14 cellular contexts compared by ENCODE assay signal in the genomic region with DNA sequence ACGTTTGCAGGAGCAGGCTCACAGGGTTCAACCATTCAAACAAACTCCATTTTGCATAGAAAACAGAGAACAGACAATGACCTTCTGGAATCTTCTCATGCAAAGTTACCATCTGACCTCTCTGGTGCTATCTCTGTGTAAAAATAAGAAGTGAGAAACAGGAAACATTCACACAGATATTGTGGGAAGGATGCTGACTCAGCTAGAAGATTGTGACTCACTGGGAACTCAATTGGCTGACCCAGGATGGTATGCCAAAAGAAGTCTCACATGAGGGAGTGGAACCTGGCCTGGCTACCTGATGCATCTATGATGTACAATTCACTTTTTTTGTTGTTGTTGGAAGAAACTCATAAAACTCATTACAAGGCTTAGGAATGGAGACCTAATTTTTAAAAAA.
DNase-seq lines count a peak whose midpoint lies in the region; ATAC-seq and TF ChIP-seq lines count a peak whose summit lies in the region.
"Had no signal": no experiment of that assay in that cellular context is flagged by ENCODE, and none has a peak within 500 bp of the region (broad histone marks: within the 10 kb centered on the region; RNA-seq: fewer than 3 reads in every experiment).

No MANE protein-coding gene starts in this region.

- H2AFZ ChIP-seq in IMR-90 (replicated peaks; ENCODE audit: low read length, poor library complexity) (no peak overlapping the region), Karpas-422 (ENCODE audit: low read length) (no peak overlapping the region)
- H2AFZ ChIP-seq: parathyroid adenoma had no signal

- no TSS peak for BruUV-seq in A673 (replicated peaks; lab: Mats Ljungman, UMichigan)
- BruUV-seq in IMR-90 (replicated peaks; lab: Mats Ljungman, UMichigan), result no TSS peak

- no peaks in the 10 kb centered on the region for H3K9me2 ChIP-seq in Karpas-422 (replicated peaks; ENCODE audit: insufficient read depth, low read length)

- H2BK120ac ChIP-seq in IMR-90 (ENCODE audit: low read depth, low read length), result no peak overlapping the region

- no peaks in the 10 kb centered on the region for H3K9me1 ChIP-seq in IMR-90 (ENCODE audit: insufficient read depth, low read length)

- H2BK20ac ChIP-seq in IMR-90 (ENCODE audit: low read depth, low read length), result no peak overlapping the region

- POLR2A ChIA-PET in A673 (lab: Charles Lee; ENCODE audit: low non-redundant PET) (no interaction called here), IMR-90 (lab: Charles Lee; ENCODE audit: unreplicated experiment) (no interaction called here)
- POLR2A ChIA-PET in activated CD8-positive, alpha-beta T cell treated with anti-CD3 and anti-CD28 coated beads for 36 hours (lab: Charles Lee), result no interaction called here

- no peak overlapping the region for H2BK15ac ChIP-seq in IMR-90 (ENCODE audit: low read depth, low read length)

- no peak overlapping the region for H3K23ac ChIP-seq in IMR-90 (ENCODE audit: low read depth, low read length)

- no peaks in the 10 kb centered on the region for H3K9me3 ChIP-seq in A673 (ENCODE audit: low read depth, low read length, poor library complexity, severe bottlenecking)
- no peaks in the 10 kb centered on the region for H3K9me3 ChIP-seq in IMR-90 (ENCODE audit: control insufficient read depth, insufficient read depth, low read length)
- H3K9me3 ChIP-seq in Karpas-422 (ENCODE audit: low read length), result no peaks in the 10 kb centered on the region
- H3K9me3 ChIP-seq: tibial nerve had no signal

- H3K4ac ChIP-seq in IMR-90 (ENCODE audit: low read depth, low read length), result no peak overlapping the region

- H3K9ac ChIP-seq in IMR-90 (ENCODE audit: low read depth, low read length), result no peak overlapping the region
- no peak overlapping the region for H3K9ac ChIP-seq in Karpas-422 (ENCODE audit: low read length)
- H3K9ac ChIP-seq: parathyroid adenoma had no signal

- CTCF ChIA-PET in A673 (lab: Charles Lee) (no interaction called here), IMR-90 (lab: Yijun Ruan, JAX) (interaction anchor here (0.6 to 0.7 kb wide), 2 partner anchors 19 to 72 kb away, joined by 3 to 5 read pairs; no protein-coding TSS in a partner anchor)
- CTCF ChIA-PET in activated CD8-positive, alpha-beta T cell treated with anti-CD3 and anti-CD28 coated beads for 36 hours (lab: Charles Lee), result no interaction called here

- no peaks in the 10 kb centered on the region for H3K4me1 ChIP-seq in A673 (ENCODE audit: insufficient read depth, low read length, poor library complexity, severe bottlenecking)
- H3K4me1 ChIP-seq in IMR-90 (ENCODE audit: control insufficient read depth, insufficient read depth, low read length), result no peaks in the 10 kb centered on the region
- H3K4me1 ChIP-seq in Karpas-422 (ENCODE audit: low read length), result no peaks in the 10 kb centered on the region
- H3K4me1 ChIP-seq: parathyroid adenoma, tibial nerve had no signal

- no peak for TF ChIP-seq RAD21 in IMR-90 (IDR thresholded peaks at IDR 0.05; ENCODE audit: low read length)

- no peaks in the 10 kb centered on the region for H3K79me1 ChIP-seq in IMR-90 (ENCODE audit: low read depth in 1 of 2, low read length in 2 of 2)

- no peak overlapping the region for H4K8ac ChIP-seq in IMR-90 (ENCODE audit: low read depth in 2 of 2, low read length in 2 of 2)

- no peak overlapping the region for H3K18ac ChIP-seq in IMR-90 (ENCODE audit: low read depth, low read length)

- no peaks in the 10 kb centered on the region for H3K27me3 Mint-ChIP-seq in activated CD8-positive, alpha-beta T cell treated with anti-CD3 and anti-CD28 coated beads for 36 hours

- H3K4me2 ChIP-seq in IMR-90 (ENCODE audit: low read depth, low read length), result no peak overlapping the region
- H3K4me2 ChIP-seq in Karpas-422 (ENCODE audit: low read depth, low read length, poor library complexity, severe bottlenecking), result no peak overlapping the region

- no peak for TF ChIP-seq POLR2A in IMR-90 (IDR thresholded peaks at IDR 0.05; ENCODE audit: low read depth, low read length)

- H3K36me3 Mint-ChIP-seq in activated CD8-positive, alpha-beta T cell treated with anti-CD3 and anti-CD28 coated beads for 36 hours (ENCODE audit: low read depth), result no peaks in the 10 kb centered on the region

- no peaks in the 10 kb centered on the region for H3K27me3 ChIP-seq in A673 (replicated peaks; ENCODE audit: insufficient read depth, low read depth, low read length, poor library complexity)
- H3K27me3 ChIP-seq in IMR-90 (ENCODE audit: control insufficient read depth, insufficient read depth, low read length), result no peaks in the 10 kb centered on the region
- H3K27me3 ChIP-seq in Karpas-422 (ENCODE audit: low read length), result no peaks in the 10 kb centered on the region
- H3K27me3 ChIP-seq: tibial nerve had no signal

- no peak overlapping the region for H4K5ac ChIP-seq in IMR-90 (ENCODE audit: low read depth, low read length)

- intact Hi-C loops in A673 (cut with micrococcal nuclease; ENCODE audit: unreplicated experiment) (no loop called here), IMR-90 (cut with micrococcal nuclease) (no loop called here)
- intact Hi-C loops in activated CD8-positive, alpha-beta T cell treated with anti-CD3 and anti-CD28 coated beads for 36 hours (cut with micrococcal nuclease), result no loop called here

- H2AK5ac ChIP-seq in IMR-90 (ENCODE audit: low read depth, low read length), result no peak overlapping the region

- peak; percentile 10 for DNase-seq in A673 (ENCODE audit: low spot score)
- DNase-seq in IMR-90, result no peak
- DNase-seq in astrocyte of the spinal cord (ENCODE audit: low read depth, low spot score), result peak; percentile 82
- DNase-seq in glomerular visceral epithelial cell (ENCODE audit: extremely low spot score), result peak; percentile 29
- DNase-seq in activated CD8-positive, alpha-beta T cell treated with anti-CD3 and anti-CD28 coated beads for 36 hours, result no peak
- no peak for DNase-seq in UCSD-AML1 (lab: John Stamatoyannopoulos, UW; ENCODE audit: unreplicated experiment)
- no peak for DNase-seq in activated CD4-positive, alpha-beta T cell treated with anti-CD3 and anti-CD28 coated beads, Interleukin-2, amount 50 U/mL, for 4 hours
- DNase-seq in Karpas-422, result no peak
- DNase-seq: activated CD4-positive, alpha-beta T cell treated with anti-CD3 and anti-CD28 coated beads for 4 hours; effector memory CD4-positive, alpha-beta T cell; NCI-H2171 had no signal

- H3K4me3 Mint-ChIP-seq in activated CD8-positive, alpha-beta T cell treated with anti-CD3 and anti-CD28 coated beads for 36 hours, result no peak overlapping the region

- H3K27ac ChIP-seq in A673 (ENCODE audit: low read depth, low read length, poor library complexity, severe bottlenecking), result no peak overlapping the region
- H3K27ac ChIP-seq in IMR-90 (ENCODE audit: insufficient read depth, low read length), result no peak overlapping the region
- no peak overlapping the region for H3K27ac ChIP-seq in Karpas-422 (ENCODE audit: low read length)
- H3K27ac ChIP-seq: parathyroid adenoma, tibial nerve had no signal

- in situ Hi-C loops in IMR-90 (cut with MboI; ENCODE audit: low sequenced_read_pairs) (no loop called here), astrocyte of the spinal cord (cut with HindIII; ENCODE audit: low sequenced_read_pairs) (no loop called here)

- no peak overlapping the region for H4K91ac ChIP-seq in IMR-90 (ENCODE audit: insufficient read depth, low read depth, low read length)

- H3K9me3 Mint-ChIP-seq in activated CD8-positive, alpha-beta T cell treated with anti-CD3 and anti-CD28 coated beads for 36 hours, result peaks cover 4% of the 10 kb centered on the region

- H3K56ac ChIP-seq in IMR-90 (ENCODE audit: extremely low read depth, insufficient read depth, low read length), result no peak overlapping the region

- H2AK9ac ChIP-seq in IMR-90 (replicated peaks; ENCODE audit: low read depth, low read length, poor library complexity), result no peak overlapping the region

- TF ChIP-seq CTCF in A673 (conservative IDR thresholded peaks at IDR 0.05; ENCODE audit: low read depth, low read length) (no peak), IMR-90 (conservative IDR thresholded peaks at IDR 0.05; ENCODE audit: low read depth, low read length) (no peak), astrocyte of the spinal cord (IDR thresholded peaks at IDR 0.05; ENCODE audit: low read depth, low read length) (no peak)
- no peak for TF ChIP-seq CTCF in activated CD8-positive, alpha-beta T cell treated with anti-CD3 and anti-CD28 coated beads for 36 hours (IDR thresholded peaks at IDR 0.05)

- no peak for ATAC-seq in IMR-90 (ENCODE audit: low read depth)
- no peak for ATAC-seq in activated CD8-positive, alpha-beta T cell treated with anti-CD3 and anti-CD28 coated beads for 36 hours

- H3K36me3 ChIP-seq in A673 (ENCODE audit: insufficient read depth, low read length, poor library complexity, severe bottlenecking) (no peaks in the 10 kb centered on the region), IMR-90 (ENCODE audit: control insufficient read depth, insufficient read depth, low read length) (no peaks in the 10 kb centered on the region), Karpas-422 (ENCODE audit: insufficient read depth, low read length) (no peaks in the 10 kb centered on the region)
- H3K36me3 ChIP-seq: tibial nerve had no signal

- no peak overlapping the region for H3K14ac ChIP-seq in IMR-90 (replicated peaks; ENCODE audit: low read depth, low read length)

- dilution Hi-C loops in IMR-90 (cut with HindIII; ENCODE audit: low sequenced_read_pairs, unreplicated experiment), result no loop called here

- WGBS in IMR-90 (ENCODE audit: extremely low coverage in 2 of 2, insufficient read length in 1 of 2), 2 experiments, result no CpG with 5 or more reads among the region's 1 CpG

- no peak overlapping the region for H2BK5ac ChIP-seq in IMR-90 (ENCODE audit: low read depth, low read length, poor library complexity, severe bottlenecking)

- H4K20me1 ChIP-seq in IMR-90 (ENCODE audit: insufficient read depth, low read length), result no peaks in the 10 kb centered on the region
- H4K20me1 ChIP-seq in Karpas-422 (ENCODE audit: insufficient read depth, low read depth, low read length), result no peaks in the 10 kb centered on the region

- H3K4me3 ChIP-seq in A673 (ENCODE audit: low read depth, low read length, poor library complexity, severe bottlenecking), result no peak overlapping the region
- no peak overlapping the region for H3K4me3 ChIP-seq in IMR-90 (ENCODE audit: insufficient read depth, low read depth, low read length)
- no peak overlapping the region for H3K4me3 ChIP-seq in astrocyte of the spinal cord (ENCODE audit: low read depth, low read length)
- no peak overlapping the region for H3K4me3 ChIP-seq in Karpas-422 (ENCODE audit: low read length)
- H3K4me3 ChIP-seq: lung, tibial nerve had no signal

- H3K4me1 Mint-ChIP-seq in activated CD8-positive, alpha-beta T cell treated with anti-CD3 and anti-CD28 coated beads for 36 hours (ENCODE audit: low read depth), result no peaks in the 10 kb centered on the region

- no peaks in the 10 kb centered on the region for H3K79me2 ChIP-seq in Karpas-422 (ENCODE audit: low read length)
- H3K79me2 ChIP-seq: parathyroid adenoma had no signal

- no peak overlapping the region for H3K27ac Mint-ChIP-seq in activated CD8-positive, alpha-beta T cell treated with anti-CD3 and anti-CD28 coated beads for 36 hours

TF ChIP-seq in IMR-90, 13 proteins besides CTCF, POLR2A, EP300 and RAD21:
- TF ChIP-seq RCOR1 (IDR thresholded peaks at IDR 0.05; ENCODE audit: insufficient replicate concordance, low read length) (no peak), MAFK (IDR thresholded peaks at IDR 0.05; ENCODE audit: low read depth, low read length) (peak; percentile 93)

Comparison
In these comparisons a context has a peak if more than half of its experiments do, and no peak if none do; other contexts are left out.
1. DNase-seq: peak in A673 (single experiment), astrocyte of the spinal cord (single experiment) and glomerular visceral epithelial cell (single experiment); none in IMR-90 (single experiment), activated CD8-positive, alpha-beta T cell treated with anti-CD3 and anti-CD28 coated beads for 36 hours (single experiment), UCSD-AML1 (single experiment), activated CD4-positive, alpha-beta T cell treated with anti-CD3 and anti-CD28 coated beads, Interleukin-2, amount 50 U/mL, for 4 hours (0 of 2) and Karpas-422 (single experiment).